Comparison of ENCODE assay signal across 10 cellular contexts in the genomic region with DNA sequence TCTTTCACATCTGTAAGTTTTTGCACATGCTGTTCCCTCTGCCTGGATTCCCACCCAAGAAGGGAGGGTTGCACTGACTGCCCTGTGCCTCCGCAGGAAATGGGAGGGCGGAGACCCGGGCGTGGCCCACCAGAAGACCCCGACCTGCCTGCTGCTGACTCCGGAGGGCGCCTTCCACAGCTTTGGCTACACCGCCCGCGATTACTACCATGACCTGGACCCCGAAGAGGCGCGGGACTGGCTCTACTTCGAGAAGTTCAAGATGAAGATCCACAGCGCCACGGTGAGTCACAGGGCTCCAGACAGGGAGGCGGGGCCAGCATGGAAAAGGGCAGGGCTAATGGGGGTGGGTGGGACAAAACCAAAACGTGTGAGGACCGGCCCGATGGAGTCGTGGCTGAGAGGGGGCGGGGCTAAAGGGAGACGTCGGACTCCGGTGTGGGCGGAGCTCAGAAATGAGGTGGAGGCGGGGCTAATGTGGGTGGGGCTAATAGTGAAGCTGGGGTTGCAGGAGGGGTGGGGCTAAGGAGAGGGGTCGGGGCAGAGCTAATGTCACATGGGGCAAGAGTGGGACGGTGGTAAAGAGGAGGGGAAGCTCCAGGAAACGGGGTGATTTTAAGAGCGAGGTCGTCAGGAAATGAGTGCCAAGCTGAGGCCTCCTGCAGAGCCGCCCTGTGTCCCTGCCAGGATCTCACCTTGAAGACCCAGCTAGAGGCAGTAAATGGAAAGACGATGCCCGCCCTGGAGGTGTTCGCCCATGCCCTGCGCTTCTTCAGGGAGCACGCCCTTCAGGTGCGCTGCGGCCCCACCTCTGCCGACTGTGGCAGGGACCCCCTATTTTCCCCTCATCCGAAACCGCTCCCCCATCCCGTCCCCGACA. TPM values are rescaled to one million over a fixed set of nuclear protein-coding genes. Genes with fewer than 3 reads are reported as not detected.
DNase-seq lines count a peak whose midpoint lies in the region; ATAC-seq and TF ChIP-seq lines count a peak whose summit lies in the region.
"Had no signal": no experiment of that assay in that cellular context is flagged by ENCODE, and none has a peak within 500 bp of the region (broad histone marks: within the 10 kb centered on the region; RNA-seq: fewer than 3 reads in every experiment).

No MANE protein-coding gene starts in this region.

- H3K27me3 ChIP-seq in heart right ventricle, result peaks cover 0 to 8% (median 3%) of the 10 kb centered on the region in 7 donors

- WGBS in heart right ventricle, 2 donors, result 35 to 39% methylated on average over 45 of the region's 45 CpGs

- DNase-seq in OCI-M2 (lab: John Stamatoyannopoulos, UW; ENCODE audit: unreplicated experiment) (peak; percentile 33), heart right ventricle (peak; percentile 54 to 65), AG08395 (ENCODE audit: low spot score) (no peak)
- peak; percentile 31 to 52 for DNase-seq in activated T-helper 1 cell treated with anti-CD3 and anti-CD28 coated beads, Interleukin-2, amount 50 U/mL, for 16 hours (ENCODE audit: low read depth in 1 of 2, low spot score in 1 of 2)
- peak; percentile 82 for DNase-seq in stimulated activated CD4-positive, alpha-beta T cell treated with anti-CD3 and anti-CD28 coated beads, Interleukin-15, amount 100 ng/mL, for 24 hours

- no peaks in the 10 kb centered on the region for H3K36me3 ChIP-seq in HEK293 (ENCODE audit: control insufficient read depth in 2 of 2, insufficient read depth in 1 of 2, low read length in 2 of 2)
- H3K36me3 ChIP-seq in heart right ventricle, result peaks cover 0 to 88% (median 11%) of the 10 kb centered on the region in 9 donors

- intact Hi-C loops in heart right ventricle (cut with DNase I), result no loop called here

- no peaks in the 10 kb centered on the region for H3K4me1 ChIP-seq in HEK293 (ENCODE audit: control insufficient read depth, insufficient read depth, low read length)
- H3K4me1 ChIP-seq in heart right ventricle, result peaks cover 3 to 42% (median 16%) of the 10 kb centered on the region in 9 donors

- H3K4me3 ChIP-seq in HEK293 (ENCODE audit: low read depth, low read length), result no peak overlapping the region
- H3K4me3 ChIP-seq in heart right ventricle, result peak overlapping the region in 1 of 10 donors; percentile 26

- no peaks in the 10 kb centered on the region for H3K9me3 ChIP-seq in HEK293 (ENCODE audit: control insufficient read depth, insufficient read depth, low read depth, low read length)
- no peaks in the 10 kb centered on the region for H3K9me3 ChIP-seq in heart right ventricle

- TF ChIP-seq CTCF in HEK293 (tag by site-specific recombination; IDR thresholded peaks at IDR 0.05) (no peak), heart right ventricle (IDR thresholded peaks at IDR 0.05) (no peak)

- ATAC-seq in heart right ventricle, result peak; percentile 43 to 66 (median 51)
- no peak for ATAC-seq in HG02571 (IDR thresholded peaks at IDR 0.05; ENCODE audit: unreplicated experiment)
- no peak for ATAC-seq in HG02610 (IDR thresholded peaks at IDR 0.05; ENCODE audit: unreplicated experiment)

- H3K27ac ChIP-seq in HEK293 (ENCODE audit: extremely low read depth, low read depth, low read length) (no peak overlapping the region), heart right ventricle (peak overlapping the region in 4 of 10 donors; percentile 12 to 68 (median 49))

- CTCF ChIA-PET in HEK293 (lab: Yijun Ruan, JAX), result interaction anchor here (0.6 to 2.3 kb wide), 12 partner anchors 8 to 1156 kb away, joined by 3 to 12 read pairs (median 4); a partner anchor contains a TSS

- POLR2A ChIA-PET in HEK293 (lab: Yijun Ruan, JAX), result interaction anchor here (0.6 to 3.1 kb wide), 4 partner anchors 10 to 106 kb away, joined by 3 to 19 read pairs (median 3); a partner anchor contains a TSS

TF ChIP-seq in HEK293, 187 proteins besides CTCF, POLR2A, EP300 and RAD21 (continues in another document):
- no peak for TF ChIP-seq ZNF621 (tag by site-specific recombination; IDR thresholded peaks at IDR 0.05)
- TF ChIP-seq, protein P1, sequence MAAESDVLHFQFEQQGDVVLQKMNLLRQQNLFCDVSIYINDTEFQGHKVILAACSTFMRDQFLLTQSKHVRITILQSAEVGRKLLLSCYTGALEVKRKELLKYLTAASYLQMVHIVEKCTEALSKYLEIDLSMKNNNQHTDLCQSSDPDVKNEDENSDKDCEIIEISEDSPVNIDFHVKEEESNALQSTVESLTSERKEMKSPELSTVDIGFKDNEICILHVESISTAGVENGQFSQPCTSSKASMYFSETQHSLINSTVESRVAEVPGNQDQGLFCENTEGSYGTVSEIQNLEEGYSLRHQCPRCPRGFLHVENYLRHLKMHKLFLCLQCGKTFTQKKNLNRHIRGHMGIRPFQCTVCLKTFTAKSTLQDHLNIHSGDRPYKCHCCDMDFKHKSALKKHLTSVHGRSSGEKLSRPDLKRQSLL (tag by site-specific recombination; IDR thresholded peaks at IDR 0.05), result no peak
- TF ChIP-seq ZNF184 (tag by site-specific recombination; IDR thresholded peaks at IDR 0.05), result no peak
- peak; percentile 97 for TF ChIP-seq KLF1 (tag by site-specific recombination; IDR thresholded peaks at IDR 0.05)
- no peak for TF ChIP-seq ZNF121 (tag by site-specific recombination; IDR thresholded peaks at IDR 0.05)
- TF ChIP-seq ZNF660 (tag by site-specific recombination; IDR thresholded peaks at IDR 0.05), result no peak
- peak; percentile 49; the same call in 1 of the 2 replicates for TF ChIP-seq SP7 (tag by site-specific recombination; IDR thresholded peaks at IDR 0.05)
- TF ChIP-seq ZNF426 (tag by site-specific recombination; IDR thresholded peaks at IDR 0.05), result no peak
- no peak for TF ChIP-seq ZFHX2 (tag by site-specific recombination; conservative IDR thresholded peaks at IDR 0.05)
- TF ChIP-seq ZNF341 (tag by site-specific recombination; IDR thresholded peaks at IDR 0.05; ENCODE audit: low read depth), result no peak
- TF ChIP-seq WT1 (tag by site-specific recombination; IDR thresholded peaks at IDR 0.05), result no peak
- TF ChIP-seq, protein P2, sequence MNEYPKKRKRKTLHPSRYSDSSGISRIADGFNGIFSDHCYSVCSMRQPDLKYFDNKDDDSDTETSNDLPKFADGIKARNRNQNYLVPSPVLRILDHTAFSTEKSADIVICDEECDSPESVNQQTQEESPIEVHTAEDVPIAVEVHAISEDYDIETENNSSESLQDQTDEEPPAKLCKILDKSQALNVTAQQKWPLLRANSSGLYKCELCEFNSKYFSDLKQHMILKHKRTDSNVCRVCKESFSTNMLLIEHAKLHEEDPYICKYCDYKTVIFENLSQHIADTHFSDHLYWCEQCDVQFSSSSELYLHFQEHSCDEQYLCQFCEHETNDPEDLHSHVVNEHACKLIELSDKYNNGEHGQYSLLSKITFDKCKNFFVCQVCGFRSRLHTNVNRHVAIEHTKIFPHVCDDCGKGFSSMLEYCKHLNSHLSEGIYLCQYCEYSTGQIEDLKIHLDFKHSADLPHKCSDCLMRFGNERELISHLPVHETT (tag by site-specific recombination; IDR thresholded peaks at IDR 0.05), result no peak
- TF ChIP-seq ZIC2 (tag by site-specific recombination; IDR thresholded peaks at IDR 0.05), result peak; percentile 15; the same call in 1 of the 2 replicates
- no peak for TF ChIP-seq BCL11B (tag by site-specific recombination; IDR thresholded peaks at IDR 0.05; ENCODE audit: low read depth)
- peak; percentile 62 for TF ChIP-seq SP2 (tag by site-specific recombination; IDR thresholded peaks at IDR 0.05)
- TF ChIP-seq IKZF3 (tag by site-specific recombination; IDR thresholded peaks at IDR 0.05), result no peak
- TF ChIP-seq, protein P3, sequence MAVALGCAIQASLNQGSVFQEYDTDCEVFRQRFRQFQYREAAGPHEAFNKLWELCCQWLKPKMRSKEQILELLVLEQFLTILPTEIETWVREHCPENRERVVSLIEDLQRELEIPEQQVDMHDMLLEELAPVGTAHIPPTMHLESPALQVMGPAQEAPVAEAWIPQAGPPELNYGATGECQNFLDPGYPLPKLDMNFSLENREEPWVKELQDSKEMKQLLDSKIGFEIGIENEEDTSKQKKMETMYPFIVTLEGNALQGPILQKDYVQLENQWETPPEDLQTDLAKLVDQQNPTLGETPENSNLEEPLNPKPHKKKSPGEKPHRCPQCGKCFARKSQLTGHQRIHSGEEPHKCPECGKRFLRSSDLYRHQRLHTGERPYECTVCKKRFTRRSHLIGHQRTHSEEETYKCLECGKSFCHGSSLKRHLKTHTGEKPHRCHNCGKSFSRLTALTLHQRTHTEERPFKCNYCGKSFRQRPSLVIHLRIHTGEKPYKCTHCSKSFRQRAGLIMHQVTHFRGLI (tag by site-specific recombination; IDR thresholded peaks at IDR 0.05), result no peak
- no peak for TF ChIP-seq SETDB1 (IDR thresholded peaks at IDR 0.05; ENCODE audit: insufficient read length, low read length)
- no peak for TF ChIP-seq ZNF292 (tag by site-specific recombination; IDR thresholded peaks at IDR 0.05; ENCODE audit: borderline replicate concordance, low read depth)
- TF ChIP-seq, protein P4, sequence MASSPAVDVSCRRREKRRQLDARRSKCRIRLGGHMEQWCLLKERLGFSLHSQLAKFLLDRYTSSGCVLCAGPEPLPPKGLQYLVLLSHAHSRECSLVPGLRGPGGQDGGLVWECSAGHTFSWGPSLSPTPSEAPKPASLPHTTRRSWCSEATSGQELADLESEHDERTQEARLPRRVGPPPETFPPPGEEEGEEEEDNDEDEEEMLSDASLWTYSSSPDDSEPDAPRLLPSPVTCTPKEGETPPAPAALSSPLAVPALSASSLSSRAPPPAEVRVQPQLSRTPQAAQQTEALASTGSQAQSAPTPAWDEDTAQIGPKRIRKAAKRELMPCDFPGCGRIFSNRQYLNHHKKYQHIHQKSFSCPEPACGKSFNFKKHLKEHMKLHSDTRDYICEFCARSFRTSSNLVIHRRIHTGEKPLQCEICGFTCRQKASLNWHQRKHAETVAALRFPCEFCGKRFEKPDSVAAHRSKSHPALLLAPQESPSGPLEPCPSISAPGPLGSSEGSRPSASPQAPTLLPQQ (tag by site-specific recombination; IDR thresholded peaks at IDR 0.05), result no peak

RNA-seq across cellular contexts. Expression of a gene that starts 12.6 kb away (rescaled TPM):
- total RNA-seq in heart right ventricle, result 10 to 100 TPM in 7 of 10 donors, 1 to 10 TPM in 3; 8.4 to 26.5 (median 11.2) TPM
- polyA plus RNA-seq in heart right ventricle, result 10 to 100 TPM; 19.7 to 21.7 TPM
- total RNA-seq: activated CD8-positive, alpha-beta memory T cell treated with anti-CD3 and anti-CD28 coated beads for 36 hours had no signal

RNA-seq across cellular contexts. Expression of a gene that starts 22.5 kb away (rescaled TPM):
- 10 to 100 TPM in 4 of 10 donors, 1 to 10 TPM in 6; 7.7 to 15.7 (median 9.7) TPM for total RNA-seq in heart right ventricle
- polyA plus RNA-seq in heart right ventricle, result 10 to 100 TPM; 14.6 to 21.0 TPM

RNA-seq across cellular contexts. Expression of a gene that starts 32.6 kb away (rescaled TPM):
- total RNA-seq in heart right ventricle, result 10 to 100 TPM in 2 of 10 donors, 1 to 10 TPM in 8; 1.3 to 22.4 (median 2.8) TPM
- polyA plus RNA-seq in heart right ventricle, result 10 to 100 TPM in 1 of 2 donors, 1 to 10 TPM in 1; 1.8 to 13.0 TPM
- total RNA-seq: activated CD8-positive, alpha-beta memory T cell treated with anti-CD3 and anti-CD28 coated beads for 36 hours had no signal

RNA-seq across cellular contexts. Expression of a gene that starts 36.2 kb away (rescaled TPM):
- under 1 TPM in 6 of 10 donors, not detected in 4; 0.16 to 0.47 (median 0.23) TPM for total RNA-seq in heart right ventricle
- under 1 TPM; 0.07 to 0.29 TPM for polyA plus RNA-seq in heart right ventricle
- total RNA-seq: urinary bladder had no signal

RNA-seq across cellular contexts. Expression of a gene that starts 41.5 kb away (rescaled TPM):
- total RNA-seq in heart right ventricle, result 10 to 100 TPM; 52.3 to 95.7 (median 67.7) TPM
- polyA plus RNA-seq in heart right ventricle, result 10 to 100 TPM; 52.9 to 76.5 TPM

Comparison
In these comparisons a context has a peak if more than half of its experiments do, and no peak if none do; other contexts are left out.
1. ATAC-seq: peak in heart right ventricle (8 of 8); none in HG02571 (single experiment) and HG02610 (single experiment).